In genomic region chr6:26031151-26031594, GRCh38 we compare ENCODE assay signal across 8 cellular contexts. TPM values are rescaled to one million over a fixed set of nuclear protein-coding genes. Genes with fewer than 3 reads are reported as not detected.
DNase-seq lines count a peak whose midpoint lies in the region; ATAC-seq, FAIRE-seq and TF ChIP-seq lines count a peak whose summit lies in the region.

No MANE protein-coding gene starts in this region.

- H3K4me1 Mint-ChIP-seq in nephron progenitor cell, result peaks cover 83% of the 10 kb centered on the region

- no peak for FAIRE-seq in K562 (lab: Jason Lieb, UNC)

- H3K4me3 Mint-ChIP-seq in nephron progenitor cell, result peak overlapping the region; percentile 87

- no peak; a peak in 1 of 4 replicates for TF ChIP-seq RAD21 in K562 (CRISPR knock-in tag; conservative IDR thresholded peaks at IDR 0.05 in 1 of 2, IDR thresholded peaks at IDR 0.05 in 1 of 2)

- CTCF ChIA-PET in K562 (lab: Yijun Ruan, JAX; ENCODE audit: low intra/inter-chr PET ratio), result no interaction called here

- peaks cover 11% of the 10 kb centered on the region for H4K20me1 ChIP-seq in K562 (replicated peaks; ENCODE audit: control insufficient read depth, insufficient read depth, low read length)

- H3K9ac ChIP-seq in K562 (ENCODE audit: insufficient read depth in 1 of 2, low read depth in 2 of 2, low read length in 2 of 2), result peak overlapping the region; percentile 94 to 96

- H3K9me3 ChIP-seq in K562 (replicated peaks; ENCODE audit: control insufficient read depth, insufficient read depth, low read depth, low read length), result no peaks in the 10 kb centered on the region

- no peak for TF ChIP-seq POLR2A in K562 (conservative IDR thresholded peaks at IDR 0.05)

- no peak overlapping the region for H2AFZ ChIP-seq in K562 (ENCODE audit: low read depth, low read length)

- peak overlapping the region; percentile 99 for H3K4me2 ChIP-seq in K562 (ENCODE audit: insufficient read depth, low read length)

- ATAC-seq in K562, result peak; percentile 0

- no peaks in the 10 kb centered on the region for H3K36me3 Mint-ChIP-seq in nephron progenitor cell (ENCODE audit: low read depth)

- DNase-seq in GM12865 (ENCODE audit: low read depth), result no peak
- DNase-seq in NCI-H146 treated with DMSO at 0.1 percent for 48 hours (lab: John Stamatoyannopoulos, UW; ENCODE audit: unreplicated experiment), result peak; percentile 54
- no peak for DNase-seq in K562 (ENCODE audit: extremely low read depth in 1 of 4, low spot score in 3 of 4)
- DNase-seq in nephron progenitor cell, result no peak
- DNase-seq in NCI-H187 treated with DMSO at 0.1 percent for 48 hours (lab: John Stamatoyannopoulos, UW), result no peak
- no peak for DNase-seq in G401 (ENCODE audit: low spot score)
- no peak for DNase-seq in medulla oblongata (ENCODE audit: extremely low spot score)
- no peak for DNase-seq in stimulated activated CD4-positive, alpha-beta T cell treated with anti-CD3 and anti-CD28 coated beads, Interleukin-2, amount 100 ng/mL, for 48 hours

- peak overlapping the region; percentile 98 for H3K27ac Mint-ChIP-seq in nephron progenitor cell

- H3K79me2 ChIP-seq in K562 (ENCODE audit: control insufficient read depth, insufficient read depth, low read length), result peaks cover 63% of the 10 kb centered on the region

- BruUV-seq in K562 (replicated peaks; lab: Mats Ljungman, UMichigan), result no TSS peak

- no peaks in the 10 kb centered on the region for H3K9me1 ChIP-seq in K562 (ENCODE audit: control insufficient read depth, insufficient read depth, low read length)

- WGBS in K562 (ENCODE audit: insufficient coverage, low coverage, missing lambda C conversion rate), result 2% methylated on average over 5 of the region's 5 CpGs

- H3K9me3 Mint-ChIP-seq in nephron progenitor cell, result no peaks in the 10 kb centered on the region

- TF ChIP-seq CTCF in GM12865 (IDR thresholded peaks at IDR 0.05; ENCODE audit: insufficient read depth, low read depth, low read length, missing control alignments) (no peak), K562 (IDR thresholded peaks at IDR 0.05 in 2 of 3, conservative IDR thresholded peaks at IDR 0.05 in 1 of 3; ENCODE audit: insufficient read depth in 2 of 3, low read depth in 1 of 3, low read length in 3 of 3) (no peak), nephron progenitor cell (IDR thresholded peaks at IDR 0.05) (no peak)

- H3K27me3 Mint-ChIP-seq in nephron progenitor cell (ENCODE audit: low read depth, poor library complexity), result no peaks in the 10 kb centered on the region

- H3K27ac ChIP-seq in K562 (ENCODE audit: extremely low read depth, low read depth, low read length), result peak overlapping the region; percentile 99

- TF ChIP-seq EP300 in K562 (IDR thresholded peaks at IDR 0.05; ENCODE audit: low read length), result no peak

- H3K36me3 ChIP-seq in K562 (ENCODE audit: control insufficient read depth, insufficient read depth, low read length), result peaks cover 7% of the 10 kb centered on the region; the same call in 1 of the 3 replicates

- POLR2A ChIA-PET in K562 (lab: Yijun Ruan, JAX), result interaction anchor here (0.5 to 13.8 kb wide), 58 partner anchors 10 to 1862 kb away, joined by 3 to 597 read pairs (median 8); partner anchors contain the start of genes HFE and TRIM38

- H3K4me3 ChIP-seq in GM12865 (ENCODE audit: low read depth, low read length) (peak overlapping the region; percentile 77), K562 (peak overlapping the region; percentile 61)

- in situ Hi-C loops in K562 (cut with MboI), result loop anchor here (5.0 kb wide), 1 partner anchor 1101 kb away; a partner anchor contains a TSS
- in situ Hi-C loops in G401 (cut with HindIII; ENCODE audit: low sequenced_read_pairs), result no loop called here

- H3K27me3 ChIP-seq in K562 (ENCODE audit: control insufficient read depth in 2 of 2, insufficient read depth in 2 of 2, low read length in 2 of 2), result no peaks in the 10 kb centered on the region

- intact Hi-C loops in K562 (cut with micrococcal nuclease), result loop anchor here (5.0 to 10.0 kb wide), 3 partner anchors 254 to 1861 kb away; a partner anchor contains a TSS

- H3K4me1 ChIP-seq in K562 (replicated peaks in 1 of 2; ENCODE audit: control insufficient read depth in 2 of 2, insufficient read depth in 2 of 2, low read length in 2 of 2), result peaks cover 16 to 36% of the 10 kb centered on the region in 2 experiments

TF ChIP-seq in K562, 482 proteins besides CTCF, POLR2A, EP300 and RAD21 (continues in another document):
- TF ChIP-seq, protein P1, sequence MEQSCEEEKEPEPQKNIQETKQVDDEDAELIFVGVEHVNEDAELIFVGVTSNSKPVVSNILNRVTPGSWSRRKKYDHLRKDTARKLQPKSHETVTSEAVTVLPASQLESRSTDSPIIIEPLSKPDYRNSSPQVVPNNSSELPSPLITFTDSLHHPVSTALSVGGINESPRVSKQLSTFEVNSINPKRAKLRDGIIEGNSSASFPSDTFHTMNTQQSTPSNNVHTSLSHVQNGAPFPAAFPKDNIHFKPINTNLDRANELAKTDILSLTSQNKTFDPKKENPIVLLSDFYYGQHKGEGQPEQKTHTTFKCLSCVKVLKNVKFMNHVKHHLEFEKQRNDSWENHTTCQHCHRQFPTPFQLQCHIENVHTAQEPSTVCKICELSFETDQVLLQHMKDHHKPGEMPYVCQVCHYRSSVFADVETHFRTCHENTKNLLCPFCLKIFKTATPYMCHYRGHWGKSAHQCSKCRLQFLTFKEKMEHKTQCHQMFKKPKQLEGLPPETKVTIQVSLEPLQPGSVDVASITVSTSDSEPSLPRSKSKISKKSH (CRISPR knock-in tag; IDR thresholded peaks at IDR 0.05), result no peak
- TF ChIP-seq TBP (optimal IDR thresholded peaks at IDR 0.05; ENCODE audit: low read depth, low read length), result no peak
- TF ChIP-seq ZNF23 (CRISPR knock-in tag; IDR thresholded peaks at IDR 0.05), result 0 out of 2 replicates have a peak, but pooled peaks have one; percentile 54
- TF ChIP-seq CREB3L1 (IDR thresholded peaks at IDR 0.05; ENCODE audit: borderline replicate concordance, low read depth), result no peak
- TF ChIP-seq ZSCAN29 (IDR thresholded peaks at IDR 0.05), result no peak
- TF ChIP-seq BCLAF1 (IDR thresholded peaks at IDR 0.05; ENCODE audit: borderline replicate concordance in 1 of 2, control insufficient read depth in 1 of 2, low read depth in 2 of 2, low read length in 1 of 2), result peak; percentile 78 to 99; a peak in 3 of 4 replicates
- no peak for TF ChIP-seq RBM39 (optimal IDR thresholded peaks at IDR 0.05; ENCODE audit: low read depth, low read length)
- 0 out of 2 replicates have a peak, but pooled peaks have one; percentile 23 for TF ChIP-seq ARID2 (IDR thresholded peaks at IDR 0.05)

RNA-seq across cellular contexts. Expression of gene HFE, which starts 56.1 kb away (rescaled TPM):
- 2.3 and 3.3 TPM in 2 replicates for total RNA-seq in K562 (2011; cell fraction: chromatin; rRNA removed; ENCODE audit: low replicate concordance)
- 1.3 and 2.2 TPM in 2 replicates for total RNA-seq in K562 (2011; cell fraction: nucleolus; rRNA removed)
- total RNA-seq in K562 (2011; cell fraction: nucleoplasm; rRNA removed), result 2.1 and 3.3 TPM in 2 replicates
- 0.14 and 0.73 TPM in 2 replicates for total RNA-seq in K562 (2014; rRNA removed)
- total RNA-seq in K562 (2014; rRNA removed; fragmentation: Illumina TruSeq; extraction: Trizol), result 0.76 and 1.1 TPM in 2 replicates
- 1.2 and 1.3 TPM in 2 replicates for total RNA-seq in K562 (2015; rRNA removed; fragmentation: Illumina TruSeq; extraction: Trizol)
- total RNA-seq in K562 (2021), result 0.58 and 0.98 TPM in 2 replicates
- 0.54 and 1.1 TPM in 2 replicates for polyA plus RNA-seq in K562 (2011; rRNA removed)
- polyA plus RNA-seq in K562 (2011; cell fraction: cytosol; rRNA removed), result 0.66 and 0.88 TPM in 2 replicates
- polyA plus RNA-seq in K562 (2011; cell fraction: nucleus; rRNA removed), result 0.65 and 0.95 TPM in 2 replicates
- polyA plus RNA-seq in K562 (2012), result 1.8 and 2.4 TPM in 2 replicates
- 0.78 and 0.89 TPM in 2 replicates for polyA plus RNA-seq in K562 (2014; fragmentation: Illumina TruSeq; extraction: Trizol)
- polyA plus RNA-seq in K562 (2014; fragmentation: Nextera tagmentation; extraction: Ambion mirVana), result under 1 TPM; 0.17 to 0.31 TPM
- polyA plus RNA-seq in K562 (2014; rRNA removed), result 0.84 and 1.2 TPM in 2 replicates
- polyA minus RNA-seq in K562 (2011; rRNA and poly(A)+ RNA removed), result 1.3 and 1.7 TPM in 2 replicates
- polyA minus RNA-seq in K562 (2011; cell fraction: cytosol; rRNA and poly(A)+ RNA removed), result 0.95 TPM in 1 of 2 replicates, not detected in the other
- 0.44 and 0.94 TPM in 2 replicates for polyA minus RNA-seq in K562 (2011; cell fraction: nucleus; rRNA and poly(A)+ RNA removed)
- 2.3 and 8.0 TPM in 2 replicates for total RNA-seq in G401 (2014; rRNA removed; shearing (Covaris generic))
